Comparison of ENCODE assay signal across 22 cellular contexts in the genomic region with DNA sequence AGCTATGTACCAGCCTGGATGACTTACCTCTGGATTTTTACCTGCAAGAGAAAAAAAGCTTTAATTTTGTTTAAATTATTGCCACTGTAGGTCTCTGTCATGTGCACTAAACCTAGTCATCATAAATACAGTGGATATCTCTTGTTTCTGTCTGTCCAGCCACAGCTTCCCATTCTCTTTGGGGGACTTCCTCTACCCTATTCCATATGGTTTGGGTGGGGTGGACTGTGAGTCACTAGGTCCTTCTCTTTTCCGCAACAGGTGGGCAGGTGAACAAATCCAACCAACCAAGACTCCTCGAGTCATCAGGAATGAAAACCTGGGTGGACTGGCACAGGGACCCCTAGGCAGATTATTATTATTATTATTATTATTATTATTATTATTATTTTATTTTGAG.
"Had no signal": no experiment of that assay in that cellular context is flagged by ENCODE, and none has a peak within 500 bp of the region (broad histone marks: within the 10 kb centered on the region; RNA-seq: fewer than 3 reads in every experiment).

No MANE protein-coding gene starts in this region.

- FAIRE-seq: astrocyte, endometrium, frontal cortex had no signal

- H3K4me3 Mint-ChIP-seq: activated naive CD4-positive, alpha-beta T cell treated with anti-CD3 and anti-CD28 coated beads, Interleukin-2, amount 50 U/mL, for 24 hours; natural killer cell; stimulated activated effector memory CD8-positive, alpha-beta T cell treated with anti-CD3 and anti-CD28 coated beads, Interleukin-12 subunit alpha, Interleukin-12 subunit beta, amount 100 ng/mL, for 72 hours; type B pancreatic cell had no signal

- H3K27me3 Mint-ChIP-seq: activated naive CD4-positive, alpha-beta T cell treated with anti-CD3 and anti-CD28 coated beads, Interleukin-2, amount 50 U/mL, for 24 hours; type B pancreatic cell had no signal

- H3K9me3 Mint-ChIP-seq: activated naive CD4-positive, alpha-beta T cell treated with anti-CD3 and anti-CD28 coated beads, Interleukin-2, amount 50 U/mL, for 24 hours; natural killer cell; stimulated activated effector memory CD8-positive, alpha-beta T cell treated with anti-CD3 and anti-CD28 coated beads, Interleukin-12 subunit alpha, Interleukin-12 subunit beta, amount 100 ng/mL, for 72 hours; type B pancreatic cell had no signal

- H3K36me3 ChIP-seq: adrenal gland, breast epithelium, sigmoid colon, stomach had no signal

- H3K27ac Mint-ChIP-seq: activated naive CD4-positive, alpha-beta T cell treated with anti-CD3 and anti-CD28 coated beads, Interleukin-2, amount 50 U/mL, for 24 hours; natural killer cell; stimulated activated effector memory CD8-positive, alpha-beta T cell treated with anti-CD3 and anti-CD28 coated beads, Interleukin-12 subunit alpha, Interleukin-12 subunit beta, amount 100 ng/mL, for 72 hours; type B pancreatic cell had no signal

- H3K27ac ChIP-seq: adrenal gland, breast epithelium, coronary artery, sigmoid colon, stomach, testis, VCaP had no signal

- H3K9me3 ChIP-seq: adrenal gland, breast epithelium, sigmoid colon, stomach, testis had no signal

- H3K4me1 ChIP-seq: adrenal gland, breast epithelium, sigmoid colon, stomach, testis had no signal

- H3K36me3 Mint-ChIP-seq: activated naive CD4-positive, alpha-beta T cell treated with anti-CD3 and anti-CD28 coated beads, Interleukin-2, amount 50 U/mL, for 24 hours; natural killer cell; stimulated activated effector memory CD8-positive, alpha-beta T cell treated with anti-CD3 and anti-CD28 coated beads, Interleukin-12 subunit alpha, Interleukin-12 subunit beta, amount 100 ng/mL, for 72 hours; type B pancreatic cell had no signal

- H3K4me3 ChIP-seq: adrenal gland, breast epithelium, coronary artery, lung, sigmoid colon, stomach, testis had no signal

- H3K27me3 ChIP-seq: adrenal gland, breast epithelium, sigmoid colon, stomach, testis had no signal

- ATAC-seq: left colon; natural killer cell; stimulated activated effector memory CD8-positive, alpha-beta T cell treated with anti-CD3 and anti-CD28 coated beads, Interleukin-12 subunit alpha, Interleukin-12 subunit beta, amount 100 ng/mL, for 72 hours had no signal

- H3K4me1 Mint-ChIP-seq: activated naive CD4-positive, alpha-beta T cell treated with anti-CD3 and anti-CD28 coated beads, Interleukin-2, amount 50 U/mL, for 24 hours; natural killer cell had no signal

- DNase-seq: activated CD4-positive, alpha-beta T cell treated with anti-CD3 and anti-CD28 coated beads for 1 hour; activated CD4-positive, alpha-beta T cell treated with anti-CD3 and anti-CD28 coated beads, Interleukin-2, amount 50 U/mL, for 4 hours; activated gamma-delta T cell; adrenal gland; hypothalamus; islet precursor cell; left colon; natural killer cell; sigmoid colon; stimulated activated CD4-positive, alpha-beta T cell treated with anti-CD3 and anti-CD28 coated beads, Interleukin-4, amount 100 ng/mL, for 24 hours; stomach; testis had no signal
